ENCODE assay signal across 20 cellular contexts in the genomic region with DNA sequence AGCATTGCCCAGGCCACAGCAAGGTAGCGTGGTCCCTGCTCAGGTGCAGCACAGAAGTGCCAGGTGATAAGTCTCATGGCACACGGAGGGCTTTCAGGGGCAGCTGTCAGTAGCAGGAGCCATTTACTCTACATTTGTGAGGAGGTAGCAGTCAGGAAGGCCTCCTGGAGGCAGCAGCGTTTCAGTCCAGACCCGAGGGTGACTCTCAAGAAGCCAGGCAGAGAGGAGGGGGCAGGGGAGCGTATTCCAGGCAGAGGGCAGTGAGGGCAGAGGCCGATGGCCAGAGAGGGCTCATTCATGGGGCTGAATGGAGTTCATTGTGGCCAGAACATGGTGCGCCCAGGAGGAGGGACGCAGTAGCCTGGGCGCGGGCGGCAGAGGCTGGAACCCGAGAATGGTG. TPM values are rescaled to one million over a fixed set of nuclear protein-coding genes. Genes with fewer than 3 reads are reported as not detected.
DNase-seq lines count a peak whose midpoint lies in the region; ATAC-seq and TF ChIP-seq lines count a peak whose summit lies in the region.
"Had no signal": no experiment of that assay in that cellular context is flagged by ENCODE, and none has a peak within 500 bp of the region (broad histone marks: within the 10 kb centered on the region; RNA-seq: fewer than 3 reads in every experiment).

No MANE protein-coding gene starts in this region.

- TF ChIP-seq CTCF in heart left ventricle (IDR thresholded peaks at IDR 0.05): no peak
- TF ChIP-seq CTCF in prostate gland (IDR thresholded peaks at IDR 0.05): no peak
- TF ChIP-seq CTCF in type B pancreatic cell (conservative IDR thresholded peaks at IDR 0.05): no peak
- no peak for TF ChIP-seq CTCF in hepatocyte (IDR thresholded peaks at IDR 0.05; ENCODE audit: poor library complexity)

- H3K27ac ChIP-seq in heart left ventricle: peak overlapping the region in 9 of 12 donors; percentile 64 to 85 (median 80)
- H3K27ac ChIP-seq in prostate gland: peak overlapping the region; percentile 37 to 72
- no peak overlapping the region for H3K27ac ChIP-seq in hepatocyte
- H3K27ac ChIP-seq: HL-60 had no signal

- H3K4me1 Mint-ChIP-seq in type B pancreatic cell (ENCODE audit: unreplicated experiment): peaks cover 4% of the 10 kb centered on the region

- ATAC-seq in heart left ventricle: no peak
- ATAC-seq: activated CD8-positive, alpha-beta memory T cell treated with anti-CD3 and anti-CD28 coated beads, Interleukin-2, amount 10 ng/mL, durations not matched to agents 7 days and 5 days; mucosa of descending colon; WTC11 had no signal

- H3K36me3 Mint-ChIP-seq in type B pancreatic cell: no peaks in the 10 kb centered on the region

- no peak overlapping the region for H2AFZ ChIP-seq in hepatocyte

- intact Hi-C loops in heart left ventricle (cut with DNase I): loop anchor here in 6 of 10 donors (5.0 to 10.0 kb wide), 5 partner anchors 36 to 108 kb away; partner anchors contain the start of gene MAP2K2 (in 1 of the 6)
- intact Hi-C loops in cardiac septum (cut with DNase I): no loop called here
- intact Hi-C loops in prostate gland (cut with DNase I): no loop called here

- H3K4me3 Mint-ChIP-seq in type B pancreatic cell: no peak overlapping the region
- H3K4me3 Mint-ChIP-seq: activated CD8-positive, alpha-beta memory T cell treated with anti-CD3 and anti-CD28 coated beads, Interleukin-2, amount 10 ng/mL, durations not matched to agents 7 days and 5 days; WTC11 had no signal

- H3K79me2 ChIP-seq in hepatocyte: peaks cover 93% of the 10 kb centered on the region

- H3K27me3 ChIP-seq in heart left ventricle (no peaks in the 10 kb centered on the region), prostate gland (replicated peaks; ENCODE audit: insufficient read depth) (no peaks in the 10 kb centered on the region), hepatocyte (no peaks in the 10 kb centered on the region)

- no peak overlapping the region for H3K4me3 ChIP-seq in heart left ventricle
- no peak overlapping the region for H3K4me3 ChIP-seq in prostate gland
- H3K4me3 ChIP-seq in hepatocyte: no peak overlapping the region
- H3K4me3 ChIP-seq: mucosa of descending colon had no signal

- DNase-seq in heart left ventricle: no peak
- no peak for DNase-seq in cardiac septum (ENCODE audit: low spot score)
- peak; percentile 42 for DNase-seq in islet precursor cell
- DNase-seq in prostate gland (ENCODE audit: low spot score): no peak
- DNase-seq in type B pancreatic cell (ENCODE audit: extremely low spot score, unreplicated experiment): no peak
- no peak for DNase-seq in glomerular visceral epithelial cell (ENCODE audit: extremely low spot score)
- DNase-seq in hepatocyte (ENCODE audit: low spot score): no peak
- no peak for DNase-seq in activated CD4-positive, alpha-beta T cell treated with anti-CD3 and anti-CD28 coated beads, Interleukin-2, amount 50 U/mL, for 1 hour
- DNase-seq: activated CD8-positive, alpha-beta memory T cell treated with anti-CD3 and anti-CD28 coated beads, Interleukin-2, amount 10 ng/mL, durations not matched to agents 7 days and 5 days; activated gamma-delta T cell treated with Interleukin-2 at 50 U/mL for 16 hours; CD4-positive, CD25-positive, alpha-beta regulatory T cell; DND-41; effector CD8-positive, alpha-beta T cell; mucosa of descending colon; NCI-H1436 treated with DMSO at 0.1 percent for 48 hours; NCI-H226; T-helper 1 cell had no signal

- H3K27ac Mint-ChIP-seq in type B pancreatic cell: peak overlapping the region; percentile 48
- H3K27ac Mint-ChIP-seq: activated CD8-positive, alpha-beta memory T cell treated with anti-CD3 and anti-CD28 coated beads, Interleukin-2, amount 10 ng/mL, durations not matched to agents 7 days and 5 days; CD4-positive, CD25-positive, alpha-beta regulatory T cell; progenitor cell of endocrine pancreas; WTC11 had no signal

- H3K4me1 ChIP-seq in heart left ventricle: peaks cover 0 to 65% (median 22%) of the 10 kb centered on the region in 12 donors
- peaks cover 19% of the 10 kb centered on the region for H3K4me1 ChIP-seq in prostate gland (replicated peaks)
- H3K4me1 ChIP-seq in hepatocyte (ENCODE audit: insufficient read depth): peaks cover 8% of the 10 kb centered on the region

- H3K9me2 ChIP-seq in hepatocyte (replicated peaks; ENCODE audit: insufficient read depth): no peaks in the 10 kb centered on the region

- H3K9me3 ChIP-seq in heart left ventricle: peaks cover 0 to 3% (median 0%) of the 10 kb centered on the region in 12 donors
- H3K9me3 ChIP-seq in prostate gland: no peaks in the 10 kb centered on the region
- H3K9me3 ChIP-seq in hepatocyte (ENCODE audit: low read depth): no peaks in the 10 kb centered on the region
- H3K9me3 ChIP-seq: mucosa of descending colon had no signal

- H3K9me3 Mint-ChIP-seq in type B pancreatic cell: no peaks in the 10 kb centered on the region
- H3K9me3 Mint-ChIP-seq: CD4-positive, CD25-positive, alpha-beta regulatory T cell; WTC11 had no signal

- H3K27me3 Mint-ChIP-seq in type B pancreatic cell: no peaks in the 10 kb centered on the region
- H3K27me3 Mint-ChIP-seq: activated CD8-positive, alpha-beta memory T cell treated with anti-CD3 and anti-CD28 coated beads, Interleukin-2, amount 10 ng/mL, durations not matched to agents 7 days and 5 days; CD4-positive, CD25-positive, alpha-beta regulatory T cell; progenitor cell of endocrine pancreas had no signal

- peaks cover 72% of the 10 kb centered on the region for H4K20me1 ChIP-seq in hepatocyte (ENCODE audit: insufficient read depth, poor library complexity, severe bottlenecking)

- H3K4me2 ChIP-seq in hepatocyte: no peak overlapping the region

- TF ChIP-seq POLR2A in heart left ventricle (IDR thresholded peaks at IDR 0.05) (no peak), prostate gland (IDR thresholded peaks at IDR 0.05) (no peak)

- H3K36me3 ChIP-seq in heart left ventricle: peaks cover 0 to 51% (median 21%) of the 10 kb centered on the region in 9 donors
- H3K36me3 ChIP-seq in prostate gland: peaks cover 3 to 9% of the 10 kb centered on the region in 2 donors
- no peaks in the 10 kb centered on the region for H3K36me3 ChIP-seq in hepatocyte (replicated peaks; ENCODE audit: insufficient read depth, low read depth)

- 83 to 88% (median 88%) methylated on average over 10 to 12 of the region's 12 CpGs for WGBS in heart left ventricle, 4 donors
- WGBS in prostate gland: 88% methylated on average over 12 of the region's 12 CpGs
- 95% methylated on average over 12 of the region's 12 CpGs for WGBS in hepatocyte (ENCODE audit: low lambda C conversion rate, missing lambda C conversion rate)

RNA-seq across cellular contexts. Expression of gene PIAS4, which starts 8.9 kb away (rescaled TPM):
- total RNA-seq in heart left ventricle (10 to 100 TPM; 12.5 to 19.1 (median 15.3) TPM), cardiac septum (18.4 TPM), prostate gland (10 to 100 TPM; 25.3 to 70.0 TPM), type B pancreatic cell (ENCODE audit: low replicate concordance) (39.8 and 42.3 TPM in 2 replicates), hepatocyte (16.7 and 18.1 TPM in 2 replicates)
- polyA plus RNA-seq in heart left ventricle (10 to 100 TPM; 12.3 to 15.4 TPM), hepatocyte (8.3 and 15.0 TPM in 2 replicates)

RNA-seq across cellular contexts. Expression of gene EEF2, which starts 31.2 kb away (rescaled TPM):
- total RNA-seq in heart left ventricle: 1,000 to 10,000 TPM; 1,373 to 2,686 (median 2,215) TPM
- polyA plus RNA-seq in heart left ventricle: 1,000 to 10,000 TPM in 1 of 2 donors, 100 to 1,000 TPM in 1; 846 to 1,944 TPM
- total RNA-seq in cardiac septum: 1,625 TPM
- total RNA-seq in prostate gland: 1,000 to 10,000 TPM; 1,974 to 1,998 TPM
- total RNA-seq in type B pancreatic cell (ENCODE audit: low replicate concordance): 2,827 and 2,929 TPM in 2 replicates
- total RNA-seq in hepatocyte: 1,740 and 1,817 TPM in 2 replicates
- 444 and 526 TPM in 2 replicates for polyA plus RNA-seq in hepatocyte

RNA-seq across cellular contexts. Expression of gene DAPK3, which starts 45.6 kb away (rescaled TPM):
- 100 to 1,000 TPM in 4 of 9 donors, 10 to 100 TPM in 5; 70.6 to 200 (median 97.4) TPM for total RNA-seq in heart left ventricle
- polyA plus RNA-seq in heart left ventricle: 100 to 1,000 TPM; 160 to 252 TPM
- total RNA-seq in cardiac septum: 180 TPM
- 100 to 1,000 TPM in 1 of 2 donors, 10 to 100 TPM in 1; 87.1 to 107 TPM for total RNA-seq in prostate gland
- 83.5 and 93.0 TPM in 2 replicates for total RNA-seq in type B pancreatic cell (ENCODE audit: low replicate concordance)
- total RNA-seq in hepatocyte: 113 and 140 TPM in 2 replicates
- polyA plus RNA-seq in hepatocyte: 103 and 123 TPM in 2 replicates

RNA-seq across cellular contexts. Expression of gene ZBTB7A, which starts 50.2 kb away (rescaled TPM):
- total RNA-seq in heart left ventricle: 10 to 100 TPM; 22.8 to 65.0 (median 29.3) TPM
- polyA plus RNA-seq in heart left ventricle: 10 to 100 TPM; 14.6 to 14.7 TPM
- total RNA-seq in cardiac septum: 29.9 TPM
- 10 to 100 TPM; 77.1 to 87.3 TPM for total RNA-seq in prostate gland
- 21.0 and 31.0 TPM in 2 replicates for total RNA-seq in type B pancreatic cell (ENCODE audit: low replicate concordance)
- total RNA-seq in hepatocyte: 19.2 and 23.3 TPM in 2 replicates
- 46.1 and 46.2 TPM in 2 replicates for polyA plus RNA-seq in hepatocyte

Comparison
In these comparisons a context has a peak if more than half of its experiments do, and no peak if none do; other contexts are left out.
1. intact Hi-C loops: an anchor here in heart left ventricle (5.0 to 10.0 kb wide); none called in cardiac septum and prostate gland.